1 cellular context compared by ENCODE assay signal in the genomic region with DNA sequence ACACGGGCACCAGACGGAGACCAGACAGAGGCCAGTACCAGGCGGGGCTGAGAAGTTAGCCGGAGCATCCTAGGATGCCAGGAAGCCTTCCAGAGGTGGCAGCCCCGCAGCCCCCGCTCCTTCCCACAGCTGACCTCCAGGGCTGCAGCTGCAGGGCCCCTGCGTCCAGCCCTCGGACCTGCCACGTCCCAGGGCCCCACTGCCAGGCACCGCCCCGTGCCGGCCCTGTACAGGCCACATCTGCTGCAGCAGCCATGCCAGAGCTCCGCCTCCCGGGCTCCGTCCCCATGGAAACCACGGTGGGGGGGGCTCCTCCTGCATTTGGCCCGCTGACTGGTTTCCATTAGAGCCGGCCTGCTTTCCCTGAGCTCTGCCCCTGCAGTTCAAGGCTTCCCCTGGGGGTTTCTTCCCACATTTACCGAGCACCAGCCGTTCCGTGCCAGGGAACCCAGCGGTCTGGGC.
TF ChIP-seq lines count a peak whose summit lies in the region.

No MANE protein-coding gene starts in this region.

TF ChIP-seq in HEK293, 187 proteins besides CTCF, POLR2A, EP300 and RAD21 (continued from another document):
- TF ChIP-seq, protein P1, sequence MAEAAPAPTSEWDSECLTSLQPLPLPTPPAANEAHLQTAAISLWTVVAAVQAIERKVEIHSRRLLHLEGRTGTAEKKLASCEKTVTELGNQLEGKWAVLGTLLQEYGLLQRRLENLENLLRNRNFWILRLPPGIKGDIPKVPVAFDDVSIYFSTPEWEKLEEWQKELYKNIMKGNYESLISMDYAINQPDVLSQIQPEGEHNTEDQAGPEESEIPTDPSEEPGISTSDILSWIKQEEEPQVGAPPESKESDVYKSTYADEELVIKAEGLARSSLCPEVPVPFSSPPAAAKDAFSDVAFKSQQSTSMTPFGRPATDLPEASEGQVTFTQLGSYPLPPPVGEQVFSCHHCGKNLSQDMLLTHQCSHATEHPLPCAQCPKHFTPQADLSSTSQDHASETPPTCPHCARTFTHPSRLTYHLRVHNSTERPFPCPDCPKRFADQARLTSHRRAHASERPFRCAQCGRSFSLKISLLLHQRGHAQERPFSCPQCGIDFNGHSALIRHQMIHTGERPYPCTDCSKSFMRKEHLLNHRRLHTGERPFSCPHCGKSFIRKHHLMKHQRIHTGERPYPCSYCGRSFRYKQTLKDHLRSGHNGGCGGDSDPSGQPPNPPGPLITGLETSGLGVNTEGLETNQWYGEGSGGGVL (tag by site-specific recombination; IDR thresholded peaks at IDR 0.05): no peak
